15 cellular contexts compared by ENCODE assay signal in the genomic region with DNA sequence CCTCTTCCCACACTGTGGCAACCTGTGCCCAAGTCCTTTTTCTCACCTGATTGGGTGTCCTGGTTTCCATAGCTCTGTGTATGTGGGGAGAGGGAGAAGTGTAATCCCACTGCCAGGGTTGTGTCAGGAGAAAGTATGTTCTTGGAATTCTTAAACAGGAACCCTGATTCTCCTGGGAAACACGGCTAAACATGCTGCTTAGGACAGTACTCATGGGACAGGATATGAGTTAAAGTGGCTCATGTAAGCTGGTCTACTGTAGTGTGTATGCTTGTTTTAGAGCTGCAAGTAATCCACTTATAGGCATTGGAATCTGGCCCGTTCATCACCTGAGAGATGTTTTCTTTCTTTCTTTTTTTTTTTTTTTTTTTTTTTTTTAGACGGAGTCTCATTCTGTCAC. TPM values are rescaled to one million over a fixed set of nuclear protein-coding genes. Genes with fewer than 3 reads are reported as not detected.
DNase-seq lines count a peak whose midpoint lies in the region; ATAC-seq and TF ChIP-seq lines count a peak whose summit lies in the region.
"Had no signal": no experiment of that assay in that cellular context is flagged by ENCODE, and none has a peak within 500 bp of the region (broad histone marks: within the 10 kb centered on the region; RNA-seq: fewer than 3 reads in every experiment).

No MANE protein-coding gene starts in this region.

- no peak overlapping the region for H3K4me3 Mint-ChIP-seq in type B pancreatic cell
- H3K4me3 Mint-ChIP-seq: CD4-positive, alpha-beta memory T cell; HFFc6 had no signal

- H3K36me3 ChIP-seq in IMR-90 (ENCODE audit: control insufficient read depth, insufficient read depth, low read length), result no peaks in the 10 kb centered on the region
- peaks cover 13% of the 10 kb centered on the region; the same call in 1 of the 2 replicates for H3K36me3 ChIP-seq in RWPE2 (ENCODE audit: low read depth)
- no peaks in the 10 kb centered on the region for H3K36me3 ChIP-seq in right atrium auricular region
- H3K36me3 ChIP-seq: HAP-1 had no signal

- H4K20me1 ChIP-seq in IMR-90 (ENCODE audit: insufficient read depth, low read length), result no peaks in the 10 kb centered on the region

- peaks cover 14% of the 10 kb centered on the region for H3K9me3 Mint-ChIP-seq in type B pancreatic cell
- H3K9me3 Mint-ChIP-seq: CD4-positive, alpha-beta memory T cell; HFFc6 had no signal

- peak overlapping the region; percentile 26; the same call in 1 of the 2 replicates for H2AK5ac ChIP-seq in IMR-90 (ENCODE audit: low read depth, low read length)

- no peak overlapping the region for H3K18ac ChIP-seq in IMR-90 (ENCODE audit: low read depth, low read length)

- H3K9me3 ChIP-seq in IMR-90 (ENCODE audit: control insufficient read depth, insufficient read depth, low read length) (no peaks in the 10 kb centered on the region), RWPE2 (ENCODE audit: severe bottlenecking) (no peaks in the 10 kb centered on the region), right atrium auricular region (no peaks in the 10 kb centered on the region)
- H3K9me3 ChIP-seq: HAP-1 had no signal

- intact Hi-C loops in IMR-90 (cut with micrococcal nuclease), result no loop called here

- no peak for TF ChIP-seq CTCF in IMR-90 (conservative IDR thresholded peaks at IDR 0.05; ENCODE audit: low read depth, low read length)
- TF ChIP-seq CTCF in RWPE2 (IDR thresholded peaks at IDR 0.05; ENCODE audit: poor library complexity, severe bottlenecking), result no peak
- no peak for TF ChIP-seq CTCF in type B pancreatic cell (conservative IDR thresholded peaks at IDR 0.05)
- no peak for TF ChIP-seq CTCF in right atrium auricular region (IDR thresholded peaks at IDR 0.05)

- H2AFZ ChIP-seq in IMR-90 (replicated peaks; ENCODE audit: low read length, poor library complexity), result no peak overlapping the region

- H3K14ac ChIP-seq in IMR-90 (replicated peaks; ENCODE audit: low read depth, low read length), result no peak overlapping the region

- no peak overlapping the region for H3K27ac ChIP-seq in IMR-90 (ENCODE audit: insufficient read depth, low read length)
- H3K27ac ChIP-seq in RWPE2 (ENCODE audit: poor library complexity, severe bottlenecking), result peak overlapping the region; percentile 99
- H3K27ac ChIP-seq in epithelial cell of prostate, result peak overlapping the region; percentile 99
- no peak overlapping the region for H3K27ac ChIP-seq in right atrium auricular region

- no peak overlapping the region for H4K8ac ChIP-seq in IMR-90 (ENCODE audit: low read depth in 2 of 2, low read length in 2 of 2)

- no peak overlapping the region for H4K5ac ChIP-seq in IMR-90 (ENCODE audit: low read depth, low read length)

- no peak for TF ChIP-seq RAD21 in IMR-90 (IDR thresholded peaks at IDR 0.05; ENCODE audit: low read length)

- H3K79me1 ChIP-seq in IMR-90 (ENCODE audit: low read depth in 1 of 2, low read length in 2 of 2), result peaks cover 36 to 61% of the 10 kb centered on the region in 2 experiments

- H3K4me1 ChIP-seq in IMR-90 (ENCODE audit: control insufficient read depth, insufficient read depth, low read length) (peaks cover 10% of the 10 kb centered on the region; the same call in 1 of the 2 replicates), RWPE2 (ENCODE audit: insufficient read depth, poor library complexity, severe bottlenecking) (peaks cover 78% of the 10 kb centered on the region), right atrium auricular region (no peaks in the 10 kb centered on the region)

- TF ChIP-seq POLR2A in IMR-90 (IDR thresholded peaks at IDR 0.05; ENCODE audit: low read depth, low read length), result no peak

- BruUV-seq in IMR-90 (replicated peaks; lab: Mats Ljungman, UMichigan), result no TSS peak

- peaks cover 21% of the 10 kb centered on the region for H3K4me1 Mint-ChIP-seq in type B pancreatic cell (ENCODE audit: unreplicated experiment)
- H3K4me1 Mint-ChIP-seq: CD4-positive, alpha-beta memory T cell had no signal

- no peak overlapping the region for H3K4me3 ChIP-seq in IMR-90 (ENCODE audit: insufficient read depth, low read depth, low read length)
- no peak overlapping the region for H3K4me3 ChIP-seq in RWPE2 (ENCODE audit: severe bottlenecking)
- H3K4me3 ChIP-seq in right atrium auricular region, result no peak overlapping the region
- H3K4me3 ChIP-seq: HAP-1 had no signal

- H3K56ac ChIP-seq in IMR-90 (ENCODE audit: extremely low read depth, insufficient read depth, low read length), result no peak overlapping the region

- CTCF ChIA-PET in IMR-90 (lab: Yijun Ruan, JAX), result interaction anchor here (0.6 kb wide), 1 partner anchor 771 kb away, joined by 3 read pairs; no protein-coding TSS in a partner anchor

- no peak overlapping the region for H2BK120ac ChIP-seq in IMR-90 (ENCODE audit: low read depth, low read length)

- ATAC-seq in IMR-90 (ENCODE audit: low read depth), result no peak
- ATAC-seq in RWPE2 (ENCODE audit: low read depth), result no peak

- no peak for DNase-seq in IMR-90
- no peak for DNase-seq in RWPE2 (ENCODE audit: low spot score)
- no peak for DNase-seq in epithelial cell of prostate (ENCODE audit: low read depth, low spot score)
- DNase-seq in type B pancreatic cell (ENCODE audit: extremely low spot score, unreplicated experiment), result no peak
- DNase-seq in NCI-H526 (lab: John Stamatoyannopoulos, UW), result no peak
- DNase-seq in NOMO-1 treated with DMSO at 0.1 percent for 48 hours (lab: John Stamatoyannopoulos, UW; ENCODE audit: unreplicated experiment), result no peak
- no peak for DNase-seq in right atrium auricular region (ENCODE audit: low spot score)
- DNase-seq: C1 segment of cervical spinal cord; CD4-positive, alpha-beta memory T cell; COR-L47; DMS153; DND-41; GOT3; HFFc6 had no signal

- H3K9me1 ChIP-seq in IMR-90 (ENCODE audit: insufficient read depth, low read length), result peaks cover 16% of the 10 kb centered on the region

- dilution Hi-C loops in IMR-90 (cut with HindIII; ENCODE audit: low sequenced_read_pairs, unreplicated experiment), result no loop called here

- no peak overlapping the region for H3K4ac ChIP-seq in IMR-90 (ENCODE audit: low read depth, low read length)

- WGBS in IMR-90 (ENCODE audit: extremely low coverage in 2 of 2, insufficient read length in 1 of 2), 2 experiments, result no CpG with 5 or more reads among the region's 3 CpGs

- H2BK15ac ChIP-seq in IMR-90 (ENCODE audit: low read depth, low read length), result no peak overlapping the region

- H3K9ac ChIP-seq in IMR-90 (ENCODE audit: low read depth, low read length), result no peak overlapping the region

- H2BK20ac ChIP-seq in IMR-90 (ENCODE audit: low read depth, low read length), result no peak overlapping the region

- H3K27ac Mint-ChIP-seq in type B pancreatic cell, result peak overlapping the region; percentile 91
- H3K27ac Mint-ChIP-seq: CD4-positive, alpha-beta memory T cell; HFFc6 had no signal

- no peak overlapping the region for H3K4me2 ChIP-seq in IMR-90 (ENCODE audit: low read depth, low read length)

- no peak overlapping the region for H2AK9ac ChIP-seq in IMR-90 (replicated peaks; ENCODE audit: low read depth, low read length, poor library complexity)

- H3K23ac ChIP-seq in IMR-90 (ENCODE audit: low read depth, low read length), result no peak overlapping the region

- no peak overlapping the region for H2BK5ac ChIP-seq in IMR-90 (ENCODE audit: low read depth, low read length, poor library complexity, severe bottlenecking)

- in situ Hi-C loops in IMR-90 (cut with MboI; ENCODE audit: low sequenced_read_pairs), result no loop called here

- no peaks in the 10 kb centered on the region for H3K27me3 ChIP-seq in IMR-90 (ENCODE audit: control insufficient read depth, insufficient read depth, low read length)
- H3K27me3 ChIP-seq in RWPE2 (ENCODE audit: insufficient read depth, poor library complexity, severe bottlenecking), result no peaks in the 10 kb centered on the region
- H3K27me3 ChIP-seq in right atrium auricular region, result no peaks in the 10 kb centered on the region

- peaks cover 3% of the 10 kb centered on the region for H3K27me3 Mint-ChIP-seq in type B pancreatic cell

- POLR2A ChIA-PET in IMR-90 (lab: Charles Lee; ENCODE audit: unreplicated experiment), result no interaction called here

- peaks cover 10% of the 10 kb centered on the region for H3K36me3 Mint-ChIP-seq in type B pancreatic cell
- H3K36me3 Mint-ChIP-seq: CD4-positive, alpha-beta memory T cell had no signal

- no peak overlapping the region for H4K91ac ChIP-seq in IMR-90 (ENCODE audit: insufficient read depth, low read depth, low read length)

TF ChIP-seq in IMR-90, 13 proteins besides CTCF, POLR2A, EP300 and RAD21 (continues in another document):
- TF ChIP-seq SMC3 (IDR thresholded peaks at IDR 0.05; ENCODE audit: low read depth, low read length), result no peak
- no peak for TF ChIP-seq BHLHE40 (IDR thresholded peaks at IDR 0.05; ENCODE audit: low read depth, low read length)
- no peak for TF ChIP-seq NFE2L2 (IDR thresholded peaks at IDR 0.05; ENCODE audit: low read depth, low read length)
- TF ChIP-seq MAFK (IDR thresholded peaks at IDR 0.05; ENCODE audit: low read depth, low read length), result no peak
- TF ChIP-seq MXI1 (IDR thresholded peaks at IDR 0.05; ENCODE audit: borderline replicate concordance, low read depth, low read length), result no peak
- no peak for TF ChIP-seq RFX5 (IDR thresholded peaks at IDR 0.05; ENCODE audit: low read depth, low read length)
- no peak for TF ChIP-seq CHD1 (IDR thresholded peaks at IDR 0.05; ENCODE audit: low read depth, low read length)
- TF ChIP-seq USF2 (IDR thresholded peaks at IDR 0.05; ENCODE audit: low read depth, low read length), result no peak
- no peak for TF ChIP-seq FOS (IDR thresholded peaks at IDR 0.05; ENCODE audit: low read depth, low read length)
- TF ChIP-seq CEBPB (IDR thresholded peaks at IDR 0.05; ENCODE audit: low read depth, low read length), result no peak
- no peak for TF ChIP-seq MAZ (IDR thresholded peaks at IDR 0.05; ENCODE audit: borderline replicate concordance, low read depth, low read length)

RNA-seq across cellular contexts. Expression of gene ARHGEF28, which starts 23.9 kb away (rescaled TPM):
- total RNA-seq in IMR-90 (2012; rRNA removed) (13.9 and 16.0 TPM in 2 replicates), type B pancreatic cell (ENCODE audit: low replicate concordance) (24.9 and 44.1 TPM in 2 replicates), right atrium auricular region (1 to 10 TPM; 1.0 to 2.9 TPM)
- polyA plus RNA-seq in IMR-90 (2012; rRNA removed), result 3.6 TPM in 2 replicates
- 1.3 and 1.6 TPM in 2 replicates for polyA plus RNA-seq in IMR-90 (2012; cell fraction: cytosol; rRNA removed)
- 9.9 and 15.0 TPM in 2 replicates for polyA plus RNA-seq in IMR-90 (2012; cell fraction: nucleus; rRNA removed; ENCODE audit: low replicate concordance)
- total RNA-seq: CD4-positive, alpha-beta memory T cell had no signal
- polyA plus RNA-seq: CD4-positive, alpha-beta memory T cell had no signal

Comparison
In these comparisons a context has a peak if more than half of its experiments do, and no peak if none do; other contexts are left out.
1. H3K27ac ChIP-seq: peak in RWPE2 (single experiment) and epithelial cell of prostate (single experiment); none in IMR-90 (single experiment) and right atrium auricular region (0 of 2).